ENCODE assay signal across 8 cellular contexts in genomic region chr15:43132830-43133428, GRCh38. TPM values are rescaled to one million over a fixed set of nuclear protein-coding genes. Genes with fewer than 3 reads are reported as not detected.
DNase-seq lines count a peak whose midpoint lies in the region; ATAC-seq, FAIRE-seq and TF ChIP-seq lines count a peak whose summit lies in the region.

No MANE protein-coding gene starts in this region.

- H2AFZ ChIP-seq in keratinocyte (ENCODE audit: control insufficient read depth, low read length) = peak overlapping the region; percentile 98

- no peaks in the 10 kb centered on the region for H3K9me1 ChIP-seq in keratinocyte (ENCODE audit: control insufficient read depth, extremely low read depth, insufficient read depth, low read length)

- peaks cover 14% of the 10 kb centered on the region for H3K4me1 ChIP-seq in adipocyte (ENCODE audit: control insufficient read depth, insufficient read depth, low read length)
- peaks cover 12% of the 10 kb centered on the region for H3K4me1 ChIP-seq in keratinocyte (ENCODE audit: control insufficient read depth, extremely low read depth, insufficient read depth, low read length)
- peaks cover 2 to 20% (median 17%) of the 10 kb centered on the region in 5 donors for H3K4me1 ChIP-seq in subcutaneous abdominal adipose tissue (ENCODE audit: control insufficient read depth in 5 of 5, insufficient read depth in 5 of 5, low read length in 5 of 5)

- H3K4me3 ChIP-seq in adipocyte (ENCODE audit: low read length) = peak overlapping the region; percentile 89
- peak overlapping the region; percentile 66 to 79 (median 69) for H3K4me3 ChIP-seq in keratinocyte (ENCODE audit: control insufficient read depth in 2 of 3, extremely low read depth in 1 of 3, insufficient read depth in 2 of 3, low read depth in 1 of 3, low read length in 3 of 3)
- H3K4me3 ChIP-seq in subcutaneous abdominal adipose tissue (ENCODE audit: low read depth in 1 of 5, low read length in 5 of 5) = peak overlapping the region; percentile 87 to 97 (median 90)

- peak overlapping the region; percentile 89 for H3K9ac ChIP-seq in adipocyte (ENCODE audit: low read length)
- H3K9ac ChIP-seq in keratinocyte (ENCODE audit: control insufficient read depth, extremely low read depth, insufficient read depth, low read length) = peak overlapping the region; percentile 77
- H3K9ac ChIP-seq in subcutaneous abdominal adipose tissue (ENCODE audit: low read length in 5 of 5) = peak overlapping the region; percentile 80 to 89 (median 88)

- H3K27me3 ChIP-seq in adipocyte (replicated peaks; ENCODE audit: control insufficient read depth, insufficient read depth, low read length) = no peaks in the 10 kb centered on the region
- no peaks in the 10 kb centered on the region for H3K27me3 ChIP-seq in keratinocyte (ENCODE audit: control insufficient read depth, extremely low read depth, insufficient read depth, low read length)
- H3K27me3 ChIP-seq in subcutaneous abdominal adipose tissue (ENCODE audit: control insufficient read depth in 5 of 5, insufficient read depth in 4 of 5, low read length in 5 of 5) = no peaks in the 10 kb centered on the region

- H4K20me1 ChIP-seq in keratinocyte (ENCODE audit: control insufficient read depth, extremely low read depth, insufficient read depth, low read length) = no peaks in the 10 kb centered on the region

- dilution Hi-C loops in keratinocyte (cut with MboI; ENCODE audit: extremely low pct_ligation_motif_present, low sequenced_read_pairs) = no loop called here

- no peak for ATAC-seq in HG03108 (IDR thresholded peaks at IDR 0.05; ENCODE audit: unreplicated experiment)

- H3K36me3 ChIP-seq in adipocyte (ENCODE audit: control insufficient read depth, insufficient read depth, low read length, severe bottlenecking) (peaks cover 9% of the 10 kb centered on the region), keratinocyte (ENCODE audit: control insufficient read depth in 2 of 2, extremely low read depth in 1 of 2, insufficient read depth in 2 of 2, low read length in 2 of 2) (peaks cover 2 to 5% of the 10 kb centered on the region in 2 experiments), subcutaneous abdominal adipose tissue (ENCODE audit: control insufficient read depth in 5 of 5, insufficient read depth in 5 of 5, low read length in 5 of 5) (peaks cover 10 to 17% (median 14%) of the 10 kb centered on the region in 5 donors)

- H3K27ac ChIP-seq in keratinocyte (ENCODE audit: control insufficient read depth, insufficient read depth, low read length) (peak overlapping the region; percentile 53), subcutaneous abdominal adipose tissue (ENCODE audit: low read depth, low read length) (peak overlapping the region; percentile 43)

- FAIRE-seq in keratinocyte (lab: Jason Lieb, UNC) = no peak

- H3K79me2 ChIP-seq in keratinocyte (ENCODE audit: control insufficient read depth, insufficient read depth, low read length) = no peaks in the 10 kb centered on the region

- peak overlapping the region; percentile 94 for H3K4me2 ChIP-seq in keratinocyte (ENCODE audit: control insufficient read depth, extremely low read depth, insufficient read depth, low read depth, low read length)

- H3K9me3 ChIP-seq in adipocyte (ENCODE audit: control insufficient read depth, low read length) (no peaks in the 10 kb centered on the region), keratinocyte (ENCODE audit: control insufficient read depth, low read depth, low read length) (no peaks in the 10 kb centered on the region), subcutaneous abdominal adipose tissue (ENCODE audit: control insufficient read depth in 5 of 5, low read length in 5 of 5) (peaks cover 0 to 3% (median 0%) of the 10 kb centered on the region in 5 donors)

- DNase-seq in NCI-H2227 (lab: John Stamatoyannopoulos, UW; ENCODE audit: unreplicated experiment) (peak; percentile 16), NCI-H2227 treated with DMSO at 0.1 percent for 48 hours (lab: John Stamatoyannopoulos, UW) (no peak), adipocyte (ENCODE audit: low read depth) (peak; percentile 2), keratinocyte (ENCODE audit: low read depth, low spot score) (no peak), COLO829 (ENCODE audit: low spot score) (no peak), SW 1271 (lab: John Stamatoyannopoulos, UW) (no peak)

- TF ChIP-seq CTCF in keratinocyte (optimal IDR thresholded peaks at IDR 0.05 in 1 of 3, IDR thresholded peaks at IDR 0.05 in 1 of 3, conservative IDR thresholded peaks at IDR 0.05 in 1 of 3; ENCODE audit: extremely low read depth in 1 of 3, insufficient read depth in 2 of 3, low read length in 3 of 3) = no peak

RNA-seq across cellular contexts. Expression of gene TMEM62, which starts 0.5 kb away (rescaled TPM):
- polyA plus RNA-seq in keratinocyte = 4.5 to 5.5 TPM (median 4.6 TPM) in 3 replicates
- polyA plus RNA-seq in keratinocyte (2011; ENCODE audit: low read depth) = 6.7 TPM
- polyA plus RNA-seq in keratinocyte (2011; cell fraction: cytosol; rRNA removed) = 3.0 and 5.0 TPM in 2 replicates
- polyA plus RNA-seq in keratinocyte (2011; cell fraction: nucleus; rRNA removed) = 8.3 and 10.2 TPM in 2 replicates
- polyA plus RNA-seq in keratinocyte (2012; ENCODE audit: low replicate concordance) = 3.7 and 8.4 TPM in 2 replicates
- polyA minus RNA-seq in keratinocyte = 2.6 to 6.1 TPM (median 2.7 TPM) in 3 replicates
- 3.8 TPM for polyA minus RNA-seq in keratinocyte (2011; cell fraction: cytosol; rRNA and poly(A)+ RNA removed)
- 2.6 and 8.6 TPM in 2 replicates for polyA minus RNA-seq in keratinocyte (2011; cell fraction: nucleus; rRNA and poly(A)+ RNA removed)

RNA-seq across cellular contexts. Expression of gene UBR1, which starts 27.1 kb away (rescaled TPM):
- polyA plus RNA-seq in keratinocyte = 12.3 to 17.4 TPM (median 12.7 TPM) in 3 replicates
- polyA plus RNA-seq in keratinocyte (2011; ENCODE audit: low read depth) = 7.0 TPM
- 4.8 and 10.0 TPM in 2 replicates for polyA plus RNA-seq in keratinocyte (2011; cell fraction: cytosol; rRNA removed)
- 19.4 and 24.8 TPM in 2 replicates for polyA plus RNA-seq in keratinocyte (2011; cell fraction: nucleus; rRNA removed)
- 5.9 and 19.3 TPM in 2 replicates for polyA plus RNA-seq in keratinocyte (2012; ENCODE audit: low replicate concordance)
- polyA minus RNA-seq in keratinocyte = 9.1 to 39.3 TPM (median 25.3 TPM) in 3 replicates
- polyA minus RNA-seq in keratinocyte (2011; cell fraction: cytosol; rRNA and poly(A)+ RNA removed) = 15.9 TPM
- 39.1 and 69.7 TPM in 2 replicates for polyA minus RNA-seq in keratinocyte (2011; cell fraction: nucleus; rRNA and poly(A)+ RNA removed)

RNA-seq across cellular contexts. Expression of gene CCNDBP1, which starts 52.3 kb away (rescaled TPM):
- polyA plus RNA-seq in keratinocyte = 42.8 to 53.5 TPM (median 46.1 TPM) in 3 replicates
- 39.2 TPM for polyA plus RNA-seq in keratinocyte (2011; ENCODE audit: low read depth)
- polyA plus RNA-seq in keratinocyte (2011; cell fraction: cytosol; rRNA removed) = 44.1 and 78.0 TPM in 2 replicates
- polyA plus RNA-seq in keratinocyte (2011; cell fraction: nucleus; rRNA removed) = 49.2 and 57.5 TPM in 2 replicates
- 31.1 and 47.2 TPM in 2 replicates for polyA plus RNA-seq in keratinocyte (2012; ENCODE audit: low replicate concordance)
- 9.8 to 25.8 TPM (median 15.9 TPM) in 3 replicates for polyA minus RNA-seq in keratinocyte
- polyA minus RNA-seq in keratinocyte (2011; cell fraction: cytosol; rRNA and poly(A)+ RNA removed) = 18.0 TPM
- 9.8 and 19.2 TPM in 2 replicates for polyA minus RNA-seq in keratinocyte (2011; cell fraction: nucleus; rRNA and poly(A)+ RNA removed)

Comparison
In these comparisons a context has a peak if more than half of its experiments do, and no peak if none do; other contexts are left out.
1. DNase-seq: peak in NCI-H2227 (single experiment) and adipocyte (single experiment); none in NCI-H2227 treated with DMSO at 0.1 percent for 48 hours (single experiment), keratinocyte (single experiment), COLO829 (single experiment) and SW 1271 (0 of 2).
2. Peak in every context shown above with its lines, with median percentiles within 50 percentile points of each other: H3K4me3 ChIP-seq and H3K9ac ChIP-seq.